ENCODE assay signal across 2 cellular contexts in the genomic region with DNA sequence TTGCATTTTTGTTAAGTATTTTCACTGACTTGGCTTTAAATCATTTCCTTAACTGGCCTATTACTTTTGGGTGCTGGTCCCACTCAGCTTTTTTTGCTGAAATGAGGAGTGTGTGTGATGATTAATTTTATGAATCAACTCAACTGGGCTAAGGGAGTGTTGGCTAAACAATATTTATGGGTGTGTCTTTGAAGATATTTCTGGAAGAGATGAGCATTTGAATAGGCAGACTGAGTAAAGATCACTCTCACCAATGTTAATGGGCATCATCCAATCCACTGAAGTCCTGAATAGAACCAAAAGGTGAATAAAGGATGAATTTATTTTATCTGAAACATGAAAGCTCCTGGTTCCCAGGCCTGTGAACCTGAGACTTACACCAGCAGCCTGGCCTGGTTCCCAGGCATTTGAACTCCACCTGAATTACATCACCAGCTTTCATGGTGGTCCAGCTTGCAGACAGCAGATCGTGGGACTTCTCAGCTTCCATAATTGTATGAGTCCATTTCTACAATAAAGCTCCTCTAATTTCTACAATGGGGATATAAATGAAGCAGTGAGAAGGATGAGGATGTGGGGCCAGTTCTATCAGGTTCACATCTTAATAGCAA.
A peak's percentile ranks its signal among the peaks of the same experiment; 100 is the strongest.
TF ChIP-seq lines count a peak whose summit lies in the region.

No MANE protein-coding gene starts in this region.

TF ChIP-seq in A549, 52 proteins besides CTCF, POLR2A, EP300 and RAD21:
- TF ChIP-seq JUNB (IDR thresholded peaks at IDR 0.05) = 0 out of 2 replicates have a peak, but pooled peaks have one; percentile 12
- no peak for TF ChIP-seq ZSCAN20 (CRISPR knock-in tag; IDR thresholded peaks at IDR 0.05)

TF ChIP-seq in HCT116, 20 proteins besides CTCF, POLR2A, EP300 and RAD21:
- TF ChIP-seq POLR2AphosphoS5 (IDR thresholded peaks at IDR 0.05; ENCODE audit: low read depth, low read length) = no peak
- TF ChIP-seq, protein P1, sequence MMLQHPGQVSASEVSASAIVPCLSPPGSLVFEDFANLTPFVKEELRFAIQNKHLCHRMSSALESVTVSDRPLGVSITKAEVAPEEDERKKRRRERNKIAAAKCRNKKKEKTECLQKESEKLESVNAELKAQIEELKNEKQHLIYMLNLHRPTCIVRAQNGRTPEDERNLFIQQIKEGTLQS (IDR thresholded peaks at IDR 0.05) = peak; percentile 63
- TF ChIP-seq FOSL1 (IDR thresholded peaks at IDR 0.05; ENCODE audit: low read depth) = peak; percentile 44; the same call in 1 of the 2 replicates
- peak; percentile 71 for TF ChIP-seq TCF7L2 (IDR thresholded peaks at IDR 0.05; ENCODE audit: borderline replicate concordance, extremely low read depth, insufficient read depth, insufficient read length)
- TF ChIP-seq EGR1 (IDR thresholded peaks at IDR 0.05; ENCODE audit: low read depth) = no peak
- no peak for TF ChIP-seq REST (IDR thresholded peaks at IDR 0.05; ENCODE audit: low read depth)
- peak; percentile 30; the same call in 1 of the 2 replicates for TF ChIP-seq SP1 (IDR thresholded peaks at IDR 0.05; ENCODE audit: low read depth)
TF ChIP-seq in HCT116: peak in this region for 4.
